Comparison of ENCODE assay signal across 9 cellular contexts in the genomic region with DNA sequence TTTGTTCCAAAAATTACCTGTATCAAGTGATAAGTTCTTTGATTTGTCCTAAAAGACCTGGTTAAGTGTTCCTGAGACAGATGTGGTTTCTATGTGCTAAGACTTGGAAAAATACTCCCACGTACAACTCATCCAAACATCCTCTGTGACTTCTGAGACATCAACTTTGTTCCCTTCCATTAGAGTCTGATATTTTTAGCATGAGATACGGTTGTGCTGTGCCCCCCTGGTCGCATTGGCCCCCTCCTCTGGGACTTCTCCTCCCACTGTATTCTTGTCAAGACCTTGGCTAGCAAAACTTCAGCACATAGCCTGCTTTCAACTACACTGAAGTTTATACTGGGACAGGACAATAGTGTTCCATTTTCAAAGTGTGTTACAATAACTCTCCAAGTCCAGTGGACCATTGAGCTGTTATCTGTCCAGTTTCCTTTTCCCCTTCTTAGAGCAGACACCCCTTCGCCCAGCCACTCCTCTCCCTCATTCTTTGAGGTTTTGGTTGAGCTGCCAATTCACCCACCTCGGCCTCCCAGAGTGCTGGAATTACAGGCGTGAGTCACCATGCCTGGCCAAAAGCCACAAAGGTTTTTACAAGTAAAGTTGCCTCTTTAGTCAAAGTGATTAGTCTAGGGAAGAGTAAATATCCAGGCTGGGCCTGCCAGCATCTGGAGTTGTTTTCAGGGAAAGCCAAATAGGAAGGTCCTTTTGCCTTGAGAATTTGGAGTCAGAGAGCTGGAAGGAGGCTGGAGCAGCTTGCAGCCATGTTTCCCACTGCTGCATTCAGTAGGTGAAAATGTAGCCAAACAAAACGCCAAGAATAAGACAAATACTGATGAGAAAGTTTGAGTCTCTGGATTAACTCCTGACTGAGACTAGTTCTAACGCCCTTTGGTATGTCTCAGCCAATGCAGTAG. TPM values are rescaled to one million over a fixed set of nuclear protein-coding genes. Genes with fewer than 3 reads are reported as not detected.
DNase-seq lines count a peak whose midpoint lies in the region; ATAC-seq, FAIRE-seq and TF ChIP-seq lines count a peak whose summit lies in the region.
"Had no signal": no experiment of that assay in that cellular context is flagged by ENCODE, and none has a peak within 500 bp of the region (broad histone marks: within the 10 kb centered on the region; RNA-seq: fewer than 3 reads in every experiment).

No MANE protein-coding gene starts in this region.

- H3K27ac ChIP-seq in vagina, result peak overlapping the region; percentile 53

- H3K36me3 ChIP-seq in Caco-2 (ENCODE audit: control insufficient read depth, insufficient read depth, low read length) (no peaks in the 10 kb centered on the region), bronchial epithelial cell (ENCODE audit: control insufficient read depth, insufficient read depth, low read length) (no peaks in the 10 kb centered on the region), vagina (peaks cover 0 to 1% of the 10 kb centered on the region in 2 donors)
- H3K36me3 ChIP-seq: HAP-1 had no signal

- H3K4me1 Mint-ChIP-seq in Caco-2 (ENCODE audit: low read depth, unreplicated experiment), result peaks cover 28% of the 10 kb centered on the region

- DNase-seq in Caco-2 (no peak), LNCaP clone FGC (ENCODE audit: low read depth) (peak; percentile 76), bronchial epithelial cell (ENCODE audit: low read depth) (peak; percentile 96), lung microvascular endothelial cell (ENCODE audit: low read depth in 2 of 2) (peak; percentile 41 to 94), vagina (ENCODE audit: extremely low spot score in 2 of 2) (peak in 1 of 2 donors; percentile 94)

- no TSS peak for BruUV-seq in Caco-2 (replicated peaks; lab: Mats Ljungman, UMichigan)

- H3K4me3 ChIP-seq in Caco-2 (ENCODE audit: low read depth, low read length) (no peak overlapping the region), LNCaP clone FGC (ENCODE audit: low read depth, low read length) (no peak overlapping the region), bronchial epithelial cell (ENCODE audit: low read depth, low read length) (no peak overlapping the region), vagina (no peak overlapping the region)
- H3K4me3 ChIP-seq: HAP-1 had no signal

- H3K27me3 Mint-ChIP-seq in Caco-2 (ENCODE audit: insufficient read depth, unreplicated experiment), result no peaks in the 10 kb centered on the region

- H3K4me3 Mint-ChIP-seq in Caco-2 (ENCODE audit: unreplicated experiment), result no peak overlapping the region

- CTCF ChIA-PET in Caco-2 (lab: Charles Lee), result no interaction called here

- FAIRE-seq in bronchial epithelial cell (lab: Jason Lieb, UNC), result no peak

- TF ChIP-seq CTCF in Caco-2 (IDR thresholded peaks at IDR 0.05; ENCODE audit: insufficient read depth in 1 of 2, low read depth in 1 of 2, low read length in 1 of 2, severe bottlenecking in 1 of 2, unreplicated experiment in 1 of 2), result no peak
- TF ChIP-seq CTCF in LNCaP clone FGC (IDR thresholded peaks at IDR 0.05; ENCODE audit: control insufficient read depth, extremely low read depth, insufficient read depth), result no peak
- TF ChIP-seq CTCF in bronchial epithelial cell (IDR thresholded peaks at IDR 0.05; ENCODE audit: insufficient read depth, low read length, severe bottlenecking), result no peak
- TF ChIP-seq CTCF in vagina (IDR thresholded peaks at IDR 0.05), result no peak

- TF ChIP-seq POLR2A in vagina (IDR thresholded peaks at IDR 0.05), result no peak

- H3K36me3 Mint-ChIP-seq in Caco-2 (ENCODE audit: insufficient read depth, unreplicated experiment), result no peaks in the 10 kb centered on the region

- ATAC-seq in GM19023 (IDR thresholded peaks at IDR 0.05; ENCODE audit: unreplicated experiment) (no peak), GM18519 (IDR thresholded peaks at IDR 0.05; ENCODE audit: low FRiP score, unreplicated experiment) (no peak), GM18909 (IDR thresholded peaks at IDR 0.05; ENCODE audit: poor library complexity, unreplicated experiment) (no peak)

- no peaks in the 10 kb centered on the region for H3K27me3 ChIP-seq in Caco-2 (replicated peaks; ENCODE audit: control insufficient read depth, insufficient read depth, low read length)
- no peaks in the 10 kb centered on the region for H3K27me3 ChIP-seq in bronchial epithelial cell (ENCODE audit: control insufficient read depth, insufficient read depth, low read length)
- H3K27me3 ChIP-seq in vagina, result no peaks in the 10 kb centered on the region

- intact Hi-C loops in Caco-2 (cut with micrococcal nuclease; ENCODE audit: unreplicated experiment) (no loop called here), vagina (cut with DNase I) (no loop called here)

- H3K9me3 Mint-ChIP-seq in Caco-2 (ENCODE audit: unreplicated experiment), result no peaks in the 10 kb centered on the region

- no peaks in the 10 kb centered on the region for H3K9me3 ChIP-seq in Caco-2
- H3K9me3 ChIP-seq in vagina, result no peaks in the 10 kb centered on the region
- H3K9me3 ChIP-seq: HAP-1 had no signal

- POLR2A ChIA-PET in Caco-2 (lab: Charles Lee), result no interaction called here

- H3K27ac Mint-ChIP-seq in Caco-2 (ENCODE audit: unreplicated experiment), result peak overlapping the region; percentile 18

- H3K4me1 ChIP-seq in Caco-2 (peaks cover 57% of the 10 kb centered on the region), vagina (peaks cover 29% of the 10 kb centered on the region)

RNA-seq across cellular contexts. Expression of a gene that starts 17.8 kb away (rescaled TPM):
- total RNA-seq in Caco-2 (2022) (417 and 506 TPM in 2 replicates), bronchial epithelial cell (19.2 and 20.2 TPM in 2 replicates), lung microvascular endothelial cell (67.1 and 93.7 TPM in 2 replicates), vagina (181 TPM)

Comparison
In these comparisons a context has a peak if more than half of its experiments do, and no peak if none do; other contexts are left out.
1. DNase-seq: peak in LNCaP clone FGC (single experiment), bronchial epithelial cell (single experiment) and lung microvascular endothelial cell (2 of 2); none in Caco-2 (0 of 2).